Comparison of ENCODE assay signal across 8 cellular contexts in the genomic region with DNA sequence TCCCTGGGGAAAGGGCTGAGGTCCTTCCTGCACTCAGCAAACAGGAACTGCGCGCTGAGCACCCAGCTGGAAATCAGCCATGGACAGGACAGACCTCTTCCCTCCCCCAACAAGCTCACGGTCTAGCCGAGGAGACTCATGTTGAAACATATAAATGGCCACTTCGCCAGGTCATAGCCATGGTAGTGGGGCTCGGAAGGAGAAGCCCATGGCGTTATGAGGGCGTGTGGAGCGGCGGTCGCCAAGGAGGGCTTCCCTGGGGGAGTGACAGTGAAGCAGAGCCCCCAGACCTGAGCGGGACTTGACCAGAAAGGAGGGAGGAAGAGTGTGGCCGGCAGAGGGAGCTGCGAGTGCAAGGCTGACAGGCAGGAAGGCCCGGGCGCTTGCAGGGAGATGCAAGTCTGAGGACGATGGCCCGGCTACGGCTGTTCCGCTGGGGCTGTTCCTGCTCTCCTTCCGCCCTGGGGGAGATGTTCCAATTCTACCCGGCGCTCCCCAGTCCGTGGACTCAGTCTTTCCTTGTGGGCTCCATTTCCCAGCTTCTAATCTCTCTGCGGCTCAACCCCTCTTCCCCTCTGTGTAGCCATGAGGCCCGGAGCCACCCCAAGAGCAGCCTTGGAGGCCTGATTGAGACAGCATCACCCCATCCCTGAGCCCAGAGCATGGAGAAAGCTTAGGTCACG. TPM values are rescaled to one million over a fixed set of nuclear protein-coding genes. Genes with fewer than 3 reads are reported as not detected.
DNase-seq lines count a peak whose midpoint lies in the region; ATAC-seq and TF ChIP-seq lines count a peak whose summit lies in the region.

No MANE protein-coding gene starts in this region.

- H3K4me3 ChIP-seq in BLaER1 (peak overlapping the region; percentile 54; the same call in 1 of the 2 replicates), kidney epithelial cell (ENCODE audit: low read depth, low read length) (no peak overlapping the region)

- peak overlapping the region; percentile 29 for H3K27ac ChIP-seq in BLaER1

- peaks cover 8% of the 10 kb centered on the region for H3K4me1 Mint-ChIP-seq in HFFc6 (ENCODE audit: low read depth)

- H3K9ac ChIP-seq in BLaER1 = peak overlapping the region; percentile 67

- ATAC-seq in activated CD4-positive, CD25-positive, alpha-beta regulatory T cell treated with anti-CD3 and anti-CD28 coated beads, Interleukin-2, amount 50 U/mL, for 24 hours = peak; percentile 88 to 97
- no peak for ATAC-seq in GM19463 (IDR thresholded peaks at IDR 0.05; ENCODE audit: unreplicated experiment)

- peak; percentile 65 for DNase-seq in HFFc6
- DNase-seq in NCI-H510A (lab: John Stamatoyannopoulos, UW) = peak; percentile 87
- peak; percentile 72 for DNase-seq in central memory CD4-positive, alpha-beta T cell
- DNase-seq in kidney epithelial cell (ENCODE audit: low read depth) = no peak
- peak; percentile 93 for DNase-seq in stimulated activated CD4-positive, alpha-beta T cell treated with anti-CD3 and anti-CD28 coated beads, Interleukin-15, amount 100 ng/mL, for 24 hours

- H3K4me3 Mint-ChIP-seq in HFFc6 = peak overlapping the region; percentile 87

- H3K27me3 Mint-ChIP-seq in HFFc6 (ENCODE audit: insufficient read depth) = peaks cover 3% of the 10 kb centered on the region; the same call in 1 of the 2 replicates

- peaks cover 29% of the 10 kb centered on the region for H3K4me1 ChIP-seq in BLaER1

- peak overlapping the region; percentile 88 for H3K4me2 ChIP-seq in BLaER1

- TF ChIP-seq CTCF in HFFc6 (IDR thresholded peaks at IDR 0.05) (peak; percentile 88), kidney epithelial cell (IDR thresholded peaks at IDR 0.05; ENCODE audit: insufficient read depth, low read length, poor library complexity, severe bottlenecking) (peak; percentile 91)

- no peaks in the 10 kb centered on the region for H3K27me3 ChIP-seq in BLaER1
- H3K27me3 ChIP-seq in kidney epithelial cell (ENCODE audit: control insufficient read depth, insufficient read depth, low read length) = no peaks in the 10 kb centered on the region

- no peaks in the 10 kb centered on the region for H3K36me3 Mint-ChIP-seq in HFFc6 (ENCODE audit: low read depth)

- H4K20me1 ChIP-seq in BLaER1 = no peaks in the 10 kb centered on the region

- no peaks in the 10 kb centered on the region for H3K9me3 ChIP-seq in BLaER1

- no peaks in the 10 kb centered on the region for H3K9me3 Mint-ChIP-seq in HFFc6

- H3K36me3 ChIP-seq in BLaER1 (no peaks in the 10 kb centered on the region), kidney epithelial cell (ENCODE audit: control insufficient read depth, insufficient read depth, low read length) (no peaks in the 10 kb centered on the region)

- H3K27ac Mint-ChIP-seq in HFFc6 = peak overlapping the region; percentile 49; the same call in 1 of the 2 replicates

RNA-seq across cellular contexts. Expression of gene PRRC2B, which starts 43.9 kb away (rescaled TPM):
- 100 to 1,000 TPM; 130 to 173 (median 145) TPM for total RNA-seq in HFFc6 (2021; fragmentation: NEBNext Ultra II Directional; extraction: Animal tissue kit (Norgen Biotek cat#: 25700))
- total RNA-seq in kidney epithelial cell = 158 and 169 TPM in 2 replicates
